Comparison of ENCODE assay signal across 8 cellular contexts in genomic region chr4:70903282-70903603, GRCh38. TPM values are rescaled to one million over a fixed set of nuclear protein-coding genes. Genes with fewer than 3 reads are reported as not detected.
DNase-seq lines count a peak whose midpoint lies in the region; ATAC-seq, FAIRE-seq and TF ChIP-seq lines count a peak whose summit lies in the region.

No MANE protein-coding gene starts in this region.

- TF ChIP-seq EP300 in K562 (IDR thresholded peaks at IDR 0.05; ENCODE audit: low read length) (peak; percentile 100), upper lobe of left lung (IDR thresholded peaks at IDR 0.05) (no peak)

- no peaks in the 10 kb centered on the region for H3K27me3 ChIP-seq in K562 (ENCODE audit: control insufficient read depth in 2 of 2, insufficient read depth in 2 of 2, low read length in 2 of 2)
- no peaks in the 10 kb centered on the region for H3K27me3 ChIP-seq in right lobe of liver
- H3K27me3 ChIP-seq in upper lobe of left lung = no peaks in the 10 kb centered on the region

- POLR2A ChIA-PET in K562 (lab: Yijun Ruan, JAX) = no interaction called here

- peak overlapping the region; percentile 98 for H3K4me2 ChIP-seq in K562 (ENCODE audit: insufficient read depth, low read length)

- in situ Hi-C loops in K562 (cut with MboI) = loop anchor here (25.0 kb wide), 1 partner anchor 1384 kb away; no protein-coding TSS in a partner anchor

- TF ChIP-seq CTCF in K562 (IDR thresholded peaks at IDR 0.05 in 2 of 3, conservative IDR thresholded peaks at IDR 0.05 in 1 of 3; ENCODE audit: insufficient read depth in 2 of 3, low read depth in 1 of 3, low read length in 3 of 3) (no peak), right lobe of liver (IDR thresholded peaks at IDR 0.05) (no peak), upper lobe of left lung (IDR thresholded peaks at IDR 0.05) (no peak)

- TF ChIP-seq RAD21 in K562 (CRISPR knock-in tag; conservative IDR thresholded peaks at IDR 0.05 in 1 of 2, IDR thresholded peaks at IDR 0.05 in 1 of 2) = peak; percentile 30 to 33; a peak in 2 of 4 replicates

- ATAC-seq in K562 (peak; percentile 74), right lobe of liver (peak in 1 of 4 donors; percentile 3), upper lobe of left lung (ENCODE audit: low FRiP score in 2 of 2) (no peak), GM21390 (IDR thresholded peaks at IDR 0.05; ENCODE audit: unreplicated experiment) (no peak), HG02870 (IDR thresholded peaks at IDR 0.05; ENCODE audit: unreplicated experiment) (no peak), HG02884 (IDR thresholded peaks at IDR 0.05; ENCODE audit: unreplicated experiment) (no peak)

- TF ChIP-seq POLR2A in K562 (conservative IDR thresholded peaks at IDR 0.05) (no peak; the same call in 1 of the 2 replicates), right lobe of liver (IDR thresholded peaks at IDR 0.05) (no peak), upper lobe of left lung (IDR thresholded peaks at IDR 0.05) (no peak)

- peak; percentile 97 for FAIRE-seq in K562 (lab: Jason Lieb, UNC)

- no peaks in the 10 kb centered on the region for H3K9me1 ChIP-seq in K562 (ENCODE audit: control insufficient read depth, insufficient read depth, low read length)

- no peak overlapping the region for H2AFZ ChIP-seq in K562 (ENCODE audit: low read depth, low read length)

- H3K9me3 ChIP-seq in KOPT-K1 (ENCODE audit: insufficient read depth, low read length, poor library complexity, severe bottlenecking) (no peaks in the 10 kb centered on the region), K562 (replicated peaks; ENCODE audit: control insufficient read depth, insufficient read depth, low read depth, low read length) (no peaks in the 10 kb centered on the region; the same call in 1 of the 2 replicates), right lobe of liver (no peaks in the 10 kb centered on the region), upper lobe of left lung (no peaks in the 10 kb centered on the region)

- BruUV-seq in K562 (replicated peaks; lab: Mats Ljungman, UMichigan) = TSS peak; percentile 67

- peak overlapping the region in 1 of 2 experiments; percentile 97; a peak in 2 of 4 replicates for H3K9ac ChIP-seq in K562 (ENCODE audit: insufficient read depth in 1 of 2, low read depth in 2 of 2, low read length in 2 of 2)

- intact Hi-C loops in K562 (cut with micrococcal nuclease) = loop anchor here (1.0 to 5.0 kb wide), 5 partner anchors 34 to 196 kb away; partner anchors contain the start of gene DCK
- intact Hi-C loops in right lobe of liver (cut with DNase I) = no loop called here

- peaks cover 8% of the 10 kb centered on the region; the same call in 1 of the 2 replicates for H4K20me1 ChIP-seq in K562 (replicated peaks; ENCODE audit: control insufficient read depth, insufficient read depth, low read length)

- H3K4me1 ChIP-seq in K562 (replicated peaks in 1 of 2; ENCODE audit: control insufficient read depth in 2 of 2, insufficient read depth in 2 of 2, low read length in 2 of 2) = peaks cover 25 to 27% of the 10 kb centered on the region in 2 experiments; a peak in 4 of 5 replicates
- H3K4me1 ChIP-seq in right lobe of liver = peaks cover 0 to 2% (median 0%) of the 10 kb centered on the region in 4 donors
- H3K4me1 ChIP-seq in upper lobe of left lung = peaks cover 0 to 15% (median 5%) of the 10 kb centered on the region in 4 donors

- peaks cover 62% of the 10 kb centered on the region for H3K79me2 ChIP-seq in K562 (ENCODE audit: control insufficient read depth, insufficient read depth, low read length)

- DNase-seq in CMK (ENCODE audit: low read depth) (peak; percentile 84), K562 (ENCODE audit: extremely low read depth in 1 of 4, low spot score in 3 of 4) (peak; percentile 89 to 97 (median 94)), right lobe of liver (no peak), upper lobe of left lung (no peak)

- 2% methylated on average over 5 of the region's 5 CpGs for WGBS in K562 (ENCODE audit: insufficient coverage, low coverage, missing lambda C conversion rate)
- 5% methylated on average over 5 of the region's 5 CpGs for WGBS in right lobe of liver (ENCODE audit: insufficient coverage, low coverage, low lambda C conversion rate, missing lambda C conversion rate)
- 1% methylated on average over 5 of the region's 5 CpGs for WGBS in upper lobe of left lung, 2 donors

- H3K27ac ChIP-seq in KOPT-K1 (ENCODE audit: low read depth, low read length, poor library complexity, severe bottlenecking) (peak overlapping the region; percentile 91), K562 (ENCODE audit: extremely low read depth, low read depth, low read length) (peak overlapping the region; percentile 94), right lobe of liver (peak overlapping the region in 1 of 3 donors; percentile 80), upper lobe of left lung (peak overlapping the region in 3 of 4 donors; percentile 81 to 95 (median 88))

- H3K4me3 ChIP-seq in K562 (peak overlapping the region; percentile 82), right lobe of liver (peak overlapping the region; percentile 83 to 89 (median 87)), upper lobe of left lung (peak overlapping the region; percentile 68 to 94 (median 88))

- CTCF ChIA-PET in K562 (lab: Yijun Ruan, JAX; ENCODE audit: low intra/inter-chr PET ratio) = no interaction called here

- H3K36me3 ChIP-seq in KOPT-K1 (ENCODE audit: insufficient read depth, low read length) (peaks cover 31% of the 10 kb centered on the region), K562 (ENCODE audit: control insufficient read depth, insufficient read depth, low read length) (peaks cover 32% of the 10 kb centered on the region), right lobe of liver (no peaks in the 10 kb centered on the region), upper lobe of left lung (peaks cover 0 to 5% (median 0%) of the 10 kb centered on the region in 4 donors)

TF ChIP-seq in K562, 482 proteins besides CTCF, POLR2A, EP300 and RAD21 (continues in another document):
- TF ChIP-seq NEUROD1 (IDR thresholded peaks at IDR 0.05; ENCODE audit: borderline replicate concordance, low read depth, low read length, partially characterized antibody) = peak; percentile 96
- peak; percentile 98 for TF ChIP-seq ZNF589 (CRISPR knock-in tag; IDR thresholded peaks at IDR 0.05; ENCODE audit: low read depth)
- no peak for TF ChIP-seq GTF3C2 (IDR thresholded peaks at IDR 0.05; ENCODE audit: borderline replicate concordance, extremely low read depth, insufficient read length)
- peak; percentile 74 for TF ChIP-seq ATF3 (IDR thresholded peaks at IDR 0.05)
- TF ChIP-seq ATF3 (CRISPR knock-in tag; conservative IDR thresholded peaks at IDR 0.05) = no peak

RNA-seq across cellular contexts. Expression of gene MOB1B, which starts 1.1 kb away (rescaled TPM):
- total RNA-seq in K562 (2011; cell fraction: chromatin; rRNA removed; ENCODE audit: low replicate concordance) = 27.1 and 74.0 TPM in 2 replicates
- total RNA-seq in K562 (2011; cell fraction: nucleolus; rRNA removed) = 8.3 and 14.1 TPM in 2 replicates
- total RNA-seq in K562 (2011; cell fraction: nucleoplasm; rRNA removed) = 36.4 and 73.0 TPM in 2 replicates
- total RNA-seq in K562 (2014; rRNA removed) (10.7 and 11.3 TPM in 2 replicates), K562 (2014; rRNA removed; fragmentation: Illumina TruSeq; extraction: Trizol) (28.5 and 33.3 TPM in 2 replicates), K562 (2015; rRNA removed; fragmentation: Illumina TruSeq; extraction: Trizol) (15.1 and 16.8 TPM in 2 replicates), K562 (2021) (37.8 and 40.1 TPM in 2 replicates), right lobe of liver (10 to 100 TPM in 1 of 6 experiments, 1 to 10 TPM in 5; 4.4 to 13.0 (median 6.5) TPM), upper lobe of left lung (10 to 100 TPM; 10.5 to 34.3 (median 24.2) TPM)
- polyA plus RNA-seq in K562 (2011; rRNA removed) (28.9 and 34.8 TPM in 2 replicates), K562 (2014; fragmentation: Illumina TruSeq; extraction: Trizol) (25.2 and 27.2 TPM in 2 replicates), K562 (2014; fragmentation: Nextera tagmentation; extraction: Ambion mirVana) (1 to 10 TPM; 8.4 to 9.3 TPM), K562 (2014; rRNA removed) (19.0 and 20.4 TPM in 2 replicates)
- 5.8 and 13.9 TPM in 2 replicates for polyA plus RNA-seq in K562 (2011; cell fraction: cytosol; rRNA removed)
- 16.0 and 17.9 TPM in 2 replicates for polyA plus RNA-seq in K562 (2011; cell fraction: nucleus; rRNA removed)
- polyA plus RNA-seq in K562 (2012) = 15.0 and 21.1 TPM in 2 replicates
- polyA minus RNA-seq in K562 (2011; rRNA and poly(A)+ RNA removed) = 83.9 and 88.8 TPM in 2 replicates
- polyA minus RNA-seq in K562 (2011; cell fraction: cytosol; rRNA and poly(A)+ RNA removed) = 47.3 and 83.2 TPM in 2 replicates
- polyA minus RNA-seq in K562 (2011; cell fraction: nucleus; rRNA and poly(A)+ RNA removed) = 17.4 and 27.4 TPM in 2 replicates

Comparison
In these comparisons a context has a peak if more than half of its experiments do, and no peak if none do; other contexts are left out.
1. DNase-seq: peak in CMK (single experiment) and K562 (4 of 4); none in right lobe of liver (0 of 3) and upper lobe of left lung (0 of 2).
2. Peak in every context shown above with its lines, with median percentiles within 50 percentile points of each other: H3K4me3 ChIP-seq.